In the genomic region with DNA sequence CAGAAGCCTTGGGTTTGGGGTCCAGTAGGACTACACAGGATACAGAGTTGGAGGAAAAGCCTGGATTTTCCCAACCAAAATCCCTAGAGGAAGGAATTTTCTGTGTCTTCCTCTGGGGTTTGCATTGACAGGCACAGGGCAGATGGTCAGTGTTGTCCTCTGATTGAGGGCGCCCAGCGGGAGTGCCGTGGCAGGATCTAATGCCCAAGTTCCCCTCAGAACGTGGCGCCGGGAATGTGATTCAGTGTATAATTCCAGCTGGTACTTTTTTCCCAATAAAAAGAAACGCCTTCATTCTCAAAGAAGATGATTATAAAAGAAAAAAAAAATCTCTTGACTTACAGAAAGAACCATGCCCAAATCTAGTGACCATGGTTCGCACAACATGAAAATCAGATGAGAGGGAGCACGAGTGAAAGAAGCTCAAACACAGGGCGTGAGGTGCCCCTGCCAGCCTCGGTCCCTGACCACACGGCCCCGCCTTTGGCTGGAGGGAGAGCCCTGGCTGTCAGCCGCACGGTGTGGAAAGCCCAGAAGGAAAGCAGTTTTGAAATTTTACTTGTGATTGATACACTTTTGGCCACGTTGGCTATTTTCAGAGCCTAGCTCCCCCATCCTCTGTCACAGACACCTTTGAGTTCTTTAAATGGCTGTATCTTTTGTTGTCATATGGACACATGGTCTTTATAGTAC, we compare ENCODE assay signal across 1 cellular context.
TF ChIP-seq lines count a peak whose summit lies in the region.

No MANE protein-coding gene starts in this region.

TF ChIP-seq in liver, 16 proteins besides CTCF, POLR2A, EP300 and RAD21 (continued from another document):
- TF ChIP-seq, protein P1, sequence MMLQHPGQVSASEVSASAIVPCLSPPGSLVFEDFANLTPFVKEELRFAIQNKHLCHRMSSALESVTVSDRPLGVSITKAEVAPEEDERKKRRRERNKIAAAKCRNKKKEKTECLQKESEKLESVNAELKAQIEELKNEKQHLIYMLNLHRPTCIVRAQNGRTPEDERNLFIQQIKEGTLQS (IDR thresholded peaks at IDR 0.05) = no peak
- TF ChIP-seq HNF4A (conservative IDR thresholded peaks at IDR 0.05) = peak; percentile 32 to 74
- TF ChIP-seq, protein P2, sequence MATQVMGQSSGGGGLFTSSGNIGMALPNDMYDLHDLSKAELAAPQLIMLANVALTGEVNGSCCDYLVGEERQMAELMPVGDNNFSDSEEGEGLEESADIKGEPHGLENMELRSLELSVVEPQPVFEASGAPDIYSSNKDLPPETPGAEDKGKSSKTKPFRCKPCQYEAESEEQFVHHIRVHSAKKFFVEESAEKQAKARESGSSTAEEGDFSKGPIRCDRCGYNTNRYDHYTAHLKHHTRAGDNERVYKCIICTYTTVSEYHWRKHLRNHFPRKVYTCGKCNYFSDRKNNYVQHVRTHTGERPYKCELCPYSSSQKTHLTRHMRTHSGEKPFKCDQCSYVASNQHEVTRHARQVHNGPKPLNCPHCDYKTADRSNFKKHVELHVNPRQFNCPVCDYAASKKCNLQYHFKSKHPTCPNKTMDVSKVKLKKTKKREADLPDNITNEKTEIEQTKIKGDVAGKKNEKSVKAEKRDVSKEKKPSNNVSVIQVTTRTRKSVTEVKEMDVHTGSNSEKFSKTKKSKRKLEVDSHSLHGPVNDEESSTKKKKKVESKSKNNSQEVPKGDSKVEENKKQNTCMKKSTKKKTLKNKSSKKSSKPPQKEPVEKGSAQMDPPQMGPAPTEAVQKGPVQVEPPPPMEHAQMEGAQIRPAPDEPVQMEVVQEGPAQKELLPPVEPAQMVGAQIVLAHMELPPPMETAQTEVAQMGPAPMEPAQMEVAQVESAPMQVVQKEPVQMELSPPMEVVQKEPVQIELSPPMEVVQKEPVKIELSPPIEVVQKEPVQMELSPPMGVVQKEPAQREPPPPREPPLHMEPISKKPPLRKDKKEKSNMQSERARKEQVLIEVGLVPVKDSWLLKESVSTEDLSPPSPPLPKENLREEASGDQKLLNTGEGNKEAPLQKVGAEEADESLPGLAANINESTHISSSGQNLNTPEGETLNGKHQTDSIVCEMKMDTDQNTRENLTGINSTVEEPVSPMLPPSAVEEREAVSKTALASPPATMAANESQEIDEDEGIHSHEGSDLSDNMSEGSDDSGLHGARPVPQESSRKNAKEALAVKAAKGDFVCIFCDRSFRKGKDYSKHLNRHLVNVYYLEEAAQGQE (IDR thresholded peaks at IDR 0.05) = peak; percentile 25
